31 cellular contexts compared by ENCODE assay signal in genomic region chr5:161134123-161134522, GRCh38.
"Had no signal": no experiment of that assay in that cellular context is flagged by ENCODE, and none has a peak within 500 bp of the region (broad histone marks: within the 10 kb centered on the region; RNA-seq: fewer than 3 reads in every experiment).

No MANE protein-coding gene starts in this region.

- FAIRE-seq: astrocyte, bronchial epithelial cell, colon, endothelial cell of umbilical vein, frontal cortex had no signal

- ATAC-seq: activated T-helper 17 cell treated with anti-CD3 and anti-CD28 coated beads, Interleukin-2, amount 50 U/mL, for 72 hours; effector memory CD8-positive, alpha-beta T cell; WTC11 had no signal

- H3K9me3 Mint-ChIP-seq: activated CD4-positive, alpha-beta T cell treated with anti-CD3 and anti-CD28 coated beads, Interleukin-2, amount 10 ng/mL, durations not matched to agents 7 days and 5 days; effector memory CD8-positive, alpha-beta T cell; WTC11 had no signal

- DNase-seq: activated CD4-positive, alpha-beta memory T cell treated with anti-CD3 and anti-CD28 coated beads, Interleukin-2, amount 10 ng/mL, durations not matched to agents 7 days and 5 days; activated CD4-positive, alpha-beta T cell treated with anti-CD3 and anti-CD28 coated beads for 1 hour; activated CD4-positive, alpha-beta T cell treated with anti-CD3 and anti-CD28 coated beads for 4 hours; activated CD4-positive, alpha-beta T cell treated with anti-CD3 and anti-CD28 coated beads, Interleukin-2, amount 10 ng/mL, durations not matched to agents 7 days and 5 days; activated CD4-positive, alpha-beta T cell treated with anti-CD3 and anti-CD28 coated beads, Interleukin-2, amount 50 U/mL, for 4 hours; activated CD8-positive, alpha-beta memory T cell treated with anti-CD3 and anti-CD28 coated beads, Interleukin-2, amount 50 U/mL, for 48 hours; activated effector memory CD4-positive, alpha-beta T cell treated with Interleukin-2 at 50 U/mL for 16 hours; activated gamma-delta T cell treated with Interleukin-2 at 50 U/mL for 16 hours; activated naive CD4-positive, alpha-beta T cell treated with anti-CD3 and anti-CD28 coated beads, Interleukin-2, amount 50 U/mL, for 16 hours; activated naive CD4-positive, alpha-beta T cell treated with Interleukin-2 at 50 U/mL for 16 hours; activated T-cell treated with anti-CD3 and anti-CD28 coated beads for 4 hours; activated T-cell treated with anti-CD3 and anti-CD28 coated beads, Interleukin-2, amount 50 U/mL, for 24 hours; amniotic stem cell; anterior cingulate cortex; brain microvascular endothelial cell; cortex of kidney; dermis blood vessel endothelial cell; effector CD4-positive, alpha-beta T cell; effector memory CD8-positive, alpha-beta T cell; foreskin fibroblast; head of caudate nucleus; T-helper 2 cell had no signal

- H3K36me3 ChIP-seq: brain microvascular endothelial cell had no signal

- H3K4me3 Mint-ChIP-seq: activated CD4-positive, alpha-beta memory T cell treated with anti-CD3 and anti-CD28 coated beads, Interleukin-2, amount 10 ng/mL, durations not matched to agents 7 days and 5 days; activated CD4-positive, alpha-beta T cell treated with anti-CD3 and anti-CD28 coated beads, Interleukin-2, amount 10 ng/mL, durations not matched to agents 7 days and 5 days; activated naive CD8-positive, alpha-beta T cell; activated T-cell treated with anti-CD3 and anti-CD28 coated beads, Interleukin-2, amount 50 U/mL, for 24 hours; activated T-helper 17 cell treated with anti-CD3 and anti-CD28 coated beads, Interleukin-2, amount 50 U/mL, for 72 hours; effector memory CD8-positive, alpha-beta T cell; WTC11 had no signal

- H3K36me3 Mint-ChIP-seq: activated naive CD8-positive, alpha-beta T cell; WTC11 had no signal

- H3K4me1 Mint-ChIP-seq: activated CD4-positive, alpha-beta memory T cell treated with anti-CD3 and anti-CD28 coated beads, Interleukin-2, amount 10 ng/mL, durations not matched to agents 7 days and 5 days; activated CD4-positive, alpha-beta T cell treated with anti-CD3 and anti-CD28 coated beads, Interleukin-2, amount 10 ng/mL, durations not matched to agents 7 days and 5 days; activated T-helper 17 cell treated with anti-CD3 and anti-CD28 coated beads, Interleukin-2, amount 50 U/mL, for 72 hours; WTC11 had no signal

- H3K27ac ChIP-seq: brain microvascular endothelial cell, epithelial cell of prostate had no signal

- H3K27me3 Mint-ChIP-seq: activated CD4-positive, alpha-beta memory T cell treated with anti-CD3 and anti-CD28 coated beads, Interleukin-2, amount 10 ng/mL, durations not matched to agents 7 days and 5 days; activated CD4-positive, alpha-beta T cell treated with anti-CD3 and anti-CD28 coated beads, Interleukin-2, amount 10 ng/mL, durations not matched to agents 7 days and 5 days; activated naive CD8-positive, alpha-beta T cell; activated T-helper 17 cell treated with anti-CD3 and anti-CD28 coated beads, Interleukin-2, amount 50 U/mL, for 72 hours; effector memory CD8-positive, alpha-beta T cell had no signal

- H3K27ac Mint-ChIP-seq: activated CD4-positive, alpha-beta memory T cell treated with anti-CD3 and anti-CD28 coated beads, Interleukin-2, amount 10 ng/mL, durations not matched to agents 7 days and 5 days; activated CD4-positive, alpha-beta T cell treated with anti-CD3 and anti-CD28 coated beads, Interleukin-2, amount 10 ng/mL, durations not matched to agents 7 days and 5 days; activated naive CD8-positive, alpha-beta T cell; activated T-cell treated with anti-CD3 and anti-CD28 coated beads, Interleukin-2, amount 50 U/mL, for 24 hours; activated T-helper 17 cell treated with anti-CD3 and anti-CD28 coated beads, Interleukin-2, amount 50 U/mL, for 72 hours; effector memory CD8-positive, alpha-beta T cell; WTC11 had no signal
